Comparison of ENCODE assay signal across 2 cellular contexts in the genomic region with DNA sequence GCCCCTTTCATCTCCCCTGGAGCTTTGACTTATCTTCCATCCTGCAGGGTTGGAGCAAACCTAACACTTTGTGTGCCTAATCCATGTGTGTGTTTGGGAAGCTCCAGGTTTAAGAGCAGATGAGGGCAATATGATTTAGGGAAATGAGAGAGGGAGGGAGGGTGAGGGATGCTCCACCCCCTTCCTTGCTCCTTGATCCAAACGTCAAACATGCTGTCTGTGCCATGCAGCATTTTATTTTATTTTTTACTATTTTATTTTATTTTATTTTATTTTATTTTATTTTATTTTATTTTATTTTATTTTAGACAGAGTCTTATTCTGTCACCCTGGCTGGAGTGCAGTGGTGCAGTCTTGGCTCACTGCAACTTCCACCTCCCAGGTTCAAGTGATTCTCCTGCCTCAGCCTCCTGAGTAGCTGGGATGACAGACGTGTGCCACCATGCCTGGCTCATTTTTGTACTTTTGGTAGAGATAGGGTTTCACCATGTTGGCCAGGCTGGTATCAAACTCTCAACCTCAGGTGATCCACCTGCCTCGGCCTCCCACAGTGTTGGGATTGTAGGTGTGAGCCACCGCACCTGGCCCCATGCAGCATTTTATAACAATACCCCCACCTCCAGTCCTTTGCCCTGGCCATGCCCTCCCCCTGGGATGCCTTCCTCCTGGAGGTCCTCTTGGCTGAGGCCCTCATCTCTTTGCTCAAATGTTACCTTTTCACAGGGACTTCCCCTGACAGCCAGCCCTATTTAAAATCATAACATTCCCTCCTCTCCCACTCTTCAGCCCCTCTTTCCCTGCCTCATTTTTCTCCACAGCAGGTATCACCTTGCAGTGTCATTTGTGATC.
TF ChIP-seq lines count a peak whose summit lies in the region.

No MANE protein-coding gene starts in this region.

TF ChIP-seq in GM23338, 12 proteins besides CTCF, POLR2A, EP300 and RAD21:
- TF ChIP-seq, protein P1, sequence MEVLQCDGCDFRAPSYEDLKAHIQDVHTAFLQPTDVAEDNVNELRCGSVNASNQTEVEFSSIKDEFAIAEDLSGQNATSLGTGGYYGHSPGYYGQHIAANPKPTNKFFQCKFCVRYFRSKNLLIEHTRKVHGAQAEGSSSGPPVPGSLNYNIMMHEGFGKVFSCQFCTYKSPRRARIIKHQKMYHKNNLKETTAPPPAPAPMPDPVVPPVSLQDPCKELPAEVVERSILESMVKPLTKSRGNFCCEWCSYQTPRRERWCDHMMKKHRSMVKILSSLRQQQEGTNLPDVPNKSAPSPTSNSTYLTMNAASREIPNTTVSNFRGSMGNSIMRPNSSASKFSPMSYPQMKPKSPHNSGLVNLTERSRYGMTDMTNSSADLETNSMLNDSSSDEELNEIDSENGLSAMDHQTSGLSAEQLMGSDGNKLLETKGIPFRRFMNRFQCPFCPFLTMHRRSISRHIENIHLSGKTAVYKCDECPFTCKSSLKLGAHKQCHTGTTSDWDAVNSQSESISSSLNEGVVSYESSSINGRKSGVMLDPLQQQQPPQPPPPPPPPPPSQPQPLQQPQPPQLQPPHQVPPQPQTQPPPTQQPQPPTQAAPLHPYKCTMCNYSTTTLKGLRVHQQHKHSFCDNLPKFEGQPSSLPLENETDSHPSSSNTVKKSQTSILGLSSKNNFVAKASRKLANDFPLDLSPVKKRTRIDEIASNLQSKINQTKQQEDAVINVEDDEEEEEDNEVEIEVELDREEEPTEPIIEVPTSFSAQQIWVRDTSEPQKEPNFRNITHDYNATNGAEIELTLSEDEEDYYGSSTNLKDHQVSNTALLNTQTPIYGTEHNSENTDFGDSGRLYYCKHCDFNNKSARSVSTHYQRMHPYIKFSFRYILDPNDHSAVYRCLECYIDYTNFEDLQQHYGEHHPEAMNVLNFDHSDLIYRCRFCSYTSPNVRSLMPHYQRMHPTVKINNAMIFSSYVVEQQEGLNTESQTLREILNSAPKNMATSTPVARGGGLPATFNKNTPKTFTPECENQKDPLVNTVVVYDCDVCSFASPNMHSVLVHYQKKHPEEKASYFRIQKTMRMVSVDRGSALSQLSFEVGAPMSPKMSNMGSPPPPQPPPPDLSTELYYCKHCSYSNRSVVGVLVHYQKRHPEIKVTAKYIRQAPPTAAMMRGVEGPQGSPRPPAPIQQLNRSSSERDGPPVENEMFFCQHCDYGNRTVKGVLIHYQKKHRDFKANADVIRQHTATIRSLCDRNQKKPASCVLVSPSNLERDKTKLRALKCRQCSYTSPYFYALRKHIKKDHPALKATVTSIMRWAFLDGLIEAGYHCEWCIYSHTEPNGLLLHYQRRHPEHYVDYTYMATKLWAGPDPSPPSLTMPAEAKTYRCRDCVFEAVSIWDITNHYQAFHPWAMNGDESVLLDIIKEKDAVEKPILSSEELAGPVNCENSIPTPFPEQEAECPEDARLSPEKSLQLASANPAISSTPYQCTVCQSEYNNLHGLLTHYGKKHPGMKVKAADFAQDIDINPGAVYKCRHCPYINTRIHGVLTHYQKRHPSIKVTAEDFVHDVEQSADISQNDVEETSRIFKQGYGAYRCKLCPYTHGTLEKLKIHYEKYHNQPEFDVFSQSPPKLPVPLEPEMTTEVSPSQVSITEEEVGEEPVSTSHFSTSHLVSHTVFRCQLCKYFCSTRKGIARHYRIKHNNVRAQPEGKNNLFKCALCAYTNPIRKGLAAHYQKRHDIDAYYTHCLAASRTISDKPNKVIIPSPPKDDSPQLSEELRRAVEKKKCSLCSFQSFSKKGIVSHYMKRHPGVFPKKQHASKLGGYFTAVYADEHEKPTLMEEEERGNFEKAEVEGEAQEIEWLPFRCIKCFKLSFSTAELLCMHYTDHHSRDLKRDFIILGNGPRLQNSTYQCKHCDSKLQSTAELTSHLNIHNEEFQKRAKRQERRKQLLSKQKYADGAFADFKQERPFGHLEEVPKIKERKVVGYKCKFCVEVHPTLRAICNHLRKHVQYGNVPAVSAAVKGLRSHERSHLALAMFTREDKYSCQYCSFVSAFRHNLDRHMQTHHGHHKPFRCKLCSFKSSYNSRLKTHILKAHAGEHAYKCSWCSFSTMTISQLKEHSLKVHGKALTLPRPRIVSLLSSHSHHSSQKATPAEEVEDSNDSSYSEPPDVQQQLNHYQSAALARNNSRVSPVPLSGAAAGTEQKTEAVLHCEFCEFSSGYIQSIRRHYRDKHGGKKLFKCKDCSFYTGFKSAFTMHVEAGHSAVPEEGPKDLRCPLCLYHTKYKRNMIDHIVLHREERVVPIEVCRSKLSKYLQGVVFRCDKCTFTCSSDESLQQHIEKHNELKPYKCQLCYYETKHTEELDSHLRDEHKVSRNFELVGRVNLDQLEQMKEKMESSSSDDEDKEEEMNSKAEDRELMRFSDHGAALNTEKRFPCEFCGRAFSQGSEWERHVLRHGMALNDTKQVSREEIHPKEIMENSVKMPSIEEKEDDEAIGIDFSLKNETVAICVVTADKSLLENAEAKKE (CRISPR knock-in tag; IDR thresholded peaks at IDR 0.05) = no peak
- TF ChIP-seq, protein P2, sequence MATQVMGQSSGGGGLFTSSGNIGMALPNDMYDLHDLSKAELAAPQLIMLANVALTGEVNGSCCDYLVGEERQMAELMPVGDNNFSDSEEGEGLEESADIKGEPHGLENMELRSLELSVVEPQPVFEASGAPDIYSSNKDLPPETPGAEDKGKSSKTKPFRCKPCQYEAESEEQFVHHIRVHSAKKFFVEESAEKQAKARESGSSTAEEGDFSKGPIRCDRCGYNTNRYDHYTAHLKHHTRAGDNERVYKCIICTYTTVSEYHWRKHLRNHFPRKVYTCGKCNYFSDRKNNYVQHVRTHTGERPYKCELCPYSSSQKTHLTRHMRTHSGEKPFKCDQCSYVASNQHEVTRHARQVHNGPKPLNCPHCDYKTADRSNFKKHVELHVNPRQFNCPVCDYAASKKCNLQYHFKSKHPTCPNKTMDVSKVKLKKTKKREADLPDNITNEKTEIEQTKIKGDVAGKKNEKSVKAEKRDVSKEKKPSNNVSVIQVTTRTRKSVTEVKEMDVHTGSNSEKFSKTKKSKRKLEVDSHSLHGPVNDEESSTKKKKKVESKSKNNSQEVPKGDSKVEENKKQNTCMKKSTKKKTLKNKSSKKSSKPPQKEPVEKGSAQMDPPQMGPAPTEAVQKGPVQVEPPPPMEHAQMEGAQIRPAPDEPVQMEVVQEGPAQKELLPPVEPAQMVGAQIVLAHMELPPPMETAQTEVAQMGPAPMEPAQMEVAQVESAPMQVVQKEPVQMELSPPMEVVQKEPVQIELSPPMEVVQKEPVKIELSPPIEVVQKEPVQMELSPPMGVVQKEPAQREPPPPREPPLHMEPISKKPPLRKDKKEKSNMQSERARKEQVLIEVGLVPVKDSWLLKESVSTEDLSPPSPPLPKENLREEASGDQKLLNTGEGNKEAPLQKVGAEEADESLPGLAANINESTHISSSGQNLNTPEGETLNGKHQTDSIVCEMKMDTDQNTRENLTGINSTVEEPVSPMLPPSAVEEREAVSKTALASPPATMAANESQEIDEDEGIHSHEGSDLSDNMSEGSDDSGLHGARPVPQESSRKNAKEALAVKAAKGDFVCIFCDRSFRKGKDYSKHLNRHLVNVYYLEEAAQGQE (IDR thresholded peaks at IDR 0.05; ENCODE audit: unreplicated experiment) = no peak
- no peak for TF ChIP-seq JUNB (IDR thresholded peaks at IDR 0.05; ENCODE audit: unreplicated experiment)
- TF ChIP-seq CREB1 (CRISPR knock-in tag; IDR thresholded peaks at IDR 0.05; ENCODE audit: low read depth) = no peak
- no peak for TF ChIP-seq EZH2phosphoT487 (IDR thresholded peaks at IDR 0.05; ENCODE audit: unreplicated experiment)
- no peak for TF ChIP-seq ZNF331 (CRISPR knock-in tag; IDR thresholded peaks at IDR 0.05; ENCODE audit: low read depth)
TF ChIP-seq in GM23338: peak in this region for 0.

TF ChIP-seq in H1, 55 proteins besides CTCF, POLR2A, EP300 and RAD21:
- TF ChIP-seq JUND (IDR thresholded peaks at IDR 0.05; ENCODE audit: low read length) (no peak), SRF (IDR thresholded peaks at IDR 0.05; ENCODE audit: low read depth, low read length) (no peak), SIRT6 (IDR thresholded peaks at IDR 0.05; ENCODE audit: low read length) (no peak), SAP30 (IDR thresholded peaks at IDR 0.05; ENCODE audit: insufficient read depth, insufficient replicate concordance, low read length) (no peak), MAFK (IDR thresholded peaks at IDR 0.05; ENCODE audit: low read depth, low read length) (no peak), RBBP5 (IDR thresholded peaks at IDR 0.05; ENCODE audit: borderline replicate concordance, low read depth, low read length) (no peak), HDAC2 (IDR thresholded peaks at IDR 0.05; ENCODE audit: borderline replicate concordance in 1 of 2, low read depth in 2 of 2, low read length in 2 of 2) (no peak)
- TF ChIP-seq, protein P3, sequence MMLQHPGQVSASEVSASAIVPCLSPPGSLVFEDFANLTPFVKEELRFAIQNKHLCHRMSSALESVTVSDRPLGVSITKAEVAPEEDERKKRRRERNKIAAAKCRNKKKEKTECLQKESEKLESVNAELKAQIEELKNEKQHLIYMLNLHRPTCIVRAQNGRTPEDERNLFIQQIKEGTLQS (IDR thresholded peaks at IDR 0.05; ENCODE audit: insufficient read depth, low read depth, low read length) = no peak
- TF ChIP-seq, protein P4, sequence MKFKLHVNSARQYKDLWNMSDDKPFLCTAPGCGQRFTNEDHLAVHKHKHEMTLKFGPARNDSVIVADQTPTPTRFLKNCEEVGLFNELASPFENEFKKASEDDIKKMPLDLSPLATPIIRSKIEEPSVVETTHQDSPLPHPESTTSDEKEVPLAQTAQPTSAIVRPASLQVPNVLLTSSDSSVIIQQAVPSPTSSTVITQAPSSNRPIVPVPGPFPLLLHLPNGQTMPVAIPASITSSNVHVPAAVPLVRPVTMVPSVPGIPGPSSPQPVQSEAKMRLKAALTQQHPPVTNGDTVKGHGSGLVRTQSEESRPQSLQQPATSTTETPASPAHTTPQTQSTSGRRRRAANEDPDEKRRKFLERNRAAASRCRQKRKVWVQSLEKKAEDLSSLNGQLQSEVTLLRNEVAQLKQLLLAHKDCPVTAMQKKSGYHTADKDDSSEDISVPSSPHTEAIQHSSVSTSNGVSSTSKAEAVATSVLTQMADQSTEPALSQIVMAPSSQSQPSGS (IDR thresholded peaks at IDR 0.05; ENCODE audit: low read length) = no peak
